ENCODE assay signal across 2 cellular contexts in genomic region chr20:43916073-43916874, GRCh38.
TF ChIP-seq lines count a peak whose summit lies in the region.

No MANE protein-coding gene starts in this region.

TF ChIP-seq in GM12878, 131 proteins besides CTCF, POLR2A, EP300 and RAD21:
- 0 out of 2 replicates have a peak, but pooled peaks have one; percentile 12 for TF ChIP-seq HDGF (IDR thresholded peaks at IDR 0.05)
- TF ChIP-seq MEF2B (IDR thresholded peaks at IDR 0.05; ENCODE audit: partially characterized antibody, poor library complexity, severe bottlenecking) = peak; percentile 69
- TF ChIP-seq E2F8 (IDR thresholded peaks at IDR 0.05; ENCODE audit: low read depth, partially characterized antibody) = no peak
- TF ChIP-seq MLLT1 (IDR thresholded peaks at IDR 0.05) = peak; percentile 92
- no peak for TF ChIP-seq STAT1 (conservative IDR thresholded peaks at IDR 0.05)
- TF ChIP-seq BACH1 (IDR thresholded peaks at IDR 0.05; ENCODE audit: borderline replicate concordance) = peak; percentile 68
- TF ChIP-seq, protein P1, sequence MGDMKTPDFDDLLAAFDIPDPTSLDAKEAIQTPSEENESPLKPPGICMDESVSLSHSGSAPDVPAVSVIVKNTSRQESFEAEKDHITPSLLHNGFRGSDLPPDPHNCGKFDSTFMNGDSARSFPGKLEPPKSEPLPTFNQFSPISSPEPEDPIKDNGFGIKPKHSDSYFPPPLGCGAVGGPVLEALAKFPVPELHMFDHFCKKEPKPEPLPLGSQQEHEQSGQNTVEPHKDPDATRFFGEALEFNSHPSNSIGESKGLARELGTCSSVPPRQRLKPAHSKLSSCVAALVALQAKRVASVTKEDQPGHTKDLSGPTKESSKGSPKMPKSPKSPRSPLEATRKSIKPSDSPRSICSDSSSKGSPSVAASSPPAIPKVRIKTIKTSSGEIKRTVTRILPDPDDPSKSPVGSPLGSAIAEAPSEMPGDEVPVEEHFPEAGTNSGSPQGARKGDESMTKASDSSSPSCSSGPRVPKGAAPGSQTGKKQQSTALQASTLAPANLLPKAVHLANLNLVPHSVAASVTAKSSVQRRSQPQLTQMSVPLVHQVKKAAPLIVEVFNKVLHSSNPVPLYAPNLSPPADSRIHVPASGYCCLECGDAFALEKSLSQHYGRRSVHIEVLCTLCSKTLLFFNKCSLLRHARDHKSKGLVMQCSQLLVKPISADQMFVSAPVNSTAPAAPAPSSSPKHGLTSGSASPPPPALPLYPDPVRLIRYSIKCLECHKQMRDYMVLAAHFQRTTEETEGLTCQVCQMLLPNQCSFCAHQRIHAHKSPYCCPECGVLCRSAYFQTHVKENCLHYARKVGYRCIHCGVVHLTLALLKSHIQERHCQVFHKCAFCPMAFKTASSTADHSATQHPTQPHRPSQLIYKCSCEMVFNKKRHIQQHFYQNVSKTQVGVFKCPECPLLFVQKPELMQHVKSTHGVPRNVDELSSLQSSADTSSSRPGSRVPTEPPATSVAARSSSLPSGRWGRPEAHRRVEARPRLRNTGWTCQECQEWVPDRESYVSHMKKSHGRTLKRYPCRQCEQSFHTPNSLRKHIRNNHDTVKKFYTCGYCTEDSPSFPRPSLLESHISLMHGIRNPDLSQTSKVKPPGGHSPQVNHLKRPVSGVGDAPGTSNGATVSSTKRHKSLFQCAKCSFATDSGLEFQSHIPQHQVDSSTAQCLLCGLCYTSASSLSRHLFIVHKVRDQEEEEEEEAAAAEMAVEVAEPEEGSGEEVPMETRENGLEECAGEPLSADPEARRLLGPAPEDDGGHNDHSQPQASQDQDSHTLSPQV (IDR thresholded peaks at IDR 0.05) = no peak
- 0 out of 2 replicates have a peak, but pooled peaks have one; percentile 12 for TF ChIP-seq ZNF687 (IDR thresholded peaks at IDR 0.05)
- peak; percentile 51 for TF ChIP-seq HDAC6 (IDR thresholded peaks at IDR 0.05; ENCODE audit: unreplicated experiment)
- TF ChIP-seq GATAD2B (conservative IDR thresholded peaks at IDR 0.05; ENCODE audit: low read depth) = peak; percentile 48
- TF ChIP-seq IKZF1 (conservative IDR thresholded peaks at IDR 0.05) = peak; percentile 9; the same call in 1 of the 2 replicates
- TF ChIP-seq SMARCA5 (IDR thresholded peaks at IDR 0.05) = 0 out of 2 replicates have a peak, but pooled peaks have one; percentile 42
- no peak for TF ChIP-seq CHD4 (IDR thresholded peaks at IDR 0.05)

TF ChIP-seq in HepG2, 621 proteins besides CTCF, POLR2A, EP300 and RAD21:
- TF ChIP-seq ZNF460 (CRISPR knock-in tag; IDR thresholded peaks at IDR 0.05; ENCODE audit: borderline replicate concordance) (no peak), CC2D1A (CRISPR knock-in tag; IDR thresholded peaks at IDR 0.05) (no peak), RBM22 (optimal IDR thresholded peaks at IDR 0.05; ENCODE audit: low read length) (no peak), TAF15 (IDR thresholded peaks at IDR 0.05; ENCODE audit: low read depth, low read length, poor library complexity, severe bottlenecking) (no peak), ATF7-NPFF (CRISPR knock-in tag; IDR thresholded peaks at IDR 0.05; ENCODE audit: low read depth) (no peak), ZNF550 (CRISPR knock-in tag; IDR thresholded peaks at IDR 0.05; ENCODE audit: borderline replicate concordance) (no peak), ZNF510 (CRISPR knock-in tag; IDR thresholded peaks at IDR 0.05; ENCODE audit: low read depth) (no peak), U2AF1 (optimal IDR thresholded peaks at IDR 0.05; ENCODE audit: low read depth, low read length) (no peak), ZNF326 (CRISPR knock-in tag; IDR thresholded peaks at IDR 0.05; ENCODE audit: borderline replicate concordance) (no peak), FOXM1 (CRISPR knock-in tag; IDR thresholded peaks at IDR 0.05) (no peak), FOXO4 (CRISPR knock-in tag; conservative IDR thresholded peaks at IDR 0.05) (no peak), NR2C2 (CRISPR knock-in tag; IDR thresholded peaks at IDR 0.05; ENCODE audit: borderline replicate concordance) (no peak), ZNF251 (CRISPR knock-in tag; IDR thresholded peaks at IDR 0.05) (no peak), SOX6 (IDR thresholded peaks at IDR 0.05) (no peak), SOX6 (CRISPR knock-in tag; IDR thresholded peaks at IDR 0.05) (no peak), ZFP90 (CRISPR knock-in tag; IDR thresholded peaks at IDR 0.05; ENCODE audit: borderline replicate concordance) (no peak), DNMT1 (CRISPR knock-in tag; IDR thresholded peaks at IDR 0.05) (no peak), NFATC3 (CRISPR knock-in tag; IDR thresholded peaks at IDR 0.05) (no peak), NCOR1 (IDR thresholded peaks at IDR 0.05; ENCODE audit: borderline replicate concordance, low read length) (no peak)
- TF ChIP-seq, protein P2, sequence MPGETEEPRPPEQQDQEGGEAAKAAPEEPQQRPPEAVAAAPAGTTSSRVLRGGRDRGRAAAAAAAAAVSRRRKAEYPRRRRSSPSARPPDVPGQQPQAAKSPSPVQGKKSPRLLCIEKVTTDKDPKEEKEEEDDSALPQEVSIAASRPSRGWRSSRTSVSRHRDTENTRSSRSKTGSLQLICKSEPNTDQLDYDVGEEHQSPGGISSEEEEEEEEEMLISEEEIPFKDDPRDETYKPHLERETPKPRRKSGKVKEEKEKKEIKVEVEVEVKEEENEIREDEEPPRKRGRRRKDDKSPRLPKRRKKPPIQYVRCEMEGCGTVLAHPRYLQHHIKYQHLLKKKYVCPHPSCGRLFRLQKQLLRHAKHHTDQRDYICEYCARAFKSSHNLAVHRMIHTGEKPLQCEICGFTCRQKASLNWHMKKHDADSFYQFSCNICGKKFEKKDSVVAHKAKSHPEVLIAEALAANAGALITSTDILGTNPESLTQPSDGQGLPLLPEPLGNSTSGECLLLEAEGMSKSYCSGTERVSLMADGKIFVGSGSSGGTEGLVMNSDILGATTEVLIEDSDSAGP (CRISPR knock-in tag; IDR thresholded peaks at IDR 0.05; ENCODE audit: borderline replicate concordance) = no peak
- TF ChIP-seq, protein P3, sequence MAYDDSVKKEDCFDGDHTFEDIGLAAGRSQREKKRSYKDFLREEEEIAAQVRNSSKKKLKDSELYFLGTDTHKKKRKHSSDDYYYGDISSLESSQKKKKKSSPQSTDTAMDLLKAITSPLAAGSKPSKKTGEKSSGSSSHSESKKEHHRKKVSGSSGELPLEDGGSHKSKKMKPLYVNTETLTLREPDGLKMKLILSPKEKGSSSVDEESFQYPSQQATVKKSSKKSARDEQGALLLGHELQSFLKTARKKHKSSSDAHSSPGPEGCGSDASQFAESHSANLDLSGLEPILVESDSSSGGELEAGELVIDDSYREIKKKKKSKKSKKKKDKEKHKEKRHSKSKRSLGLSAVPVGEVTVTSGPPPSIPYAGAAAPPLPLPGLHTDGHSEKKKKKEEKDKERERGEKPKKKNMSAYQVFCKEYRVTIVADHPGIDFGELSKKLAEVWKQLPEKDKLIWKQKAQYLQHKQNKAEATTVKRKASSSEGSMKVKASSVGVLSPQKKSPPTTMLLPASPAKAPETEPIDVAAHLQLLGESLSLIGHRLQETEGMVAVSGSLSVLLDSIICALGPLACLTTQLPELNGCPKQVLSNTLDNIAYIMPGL (CRISPR knock-in tag; IDR thresholded peaks at IDR 0.05; ENCODE audit: borderline replicate concordance in 1 of 2, low read depth in 1 of 2) = no peak
